ENCODE assay signal across 7 cellular contexts in genomic region chr1:28259935-28260802, GRCh38. TPM values are rescaled to one million over a fixed set of nuclear protein-coding genes. Genes with fewer than 3 reads are reported as not detected.
A peak's percentile ranks its signal among the peaks of the same experiment; 100 is the strongest.
DNase-seq lines count a peak whose midpoint lies in the region; ATAC-seq and TF ChIP-seq lines count a peak whose summit lies in the region.

No MANE protein-coding gene starts in this region.

- H3K79me2 ChIP-seq in KMS-11 (ENCODE audit: insufficient read depth, low read depth), result peaks cover 50% of the 10 kb centered on the region

- H3K27ac ChIP-seq in KMS-11 (no peak overlapping the region), ectodermal cell (ENCODE audit: insufficient read depth, low read depth, low read length, poor library complexity, severe bottlenecking) (peak overlapping the region; percentile 92), lower lobe of right lung (peak overlapping the region; percentile 86)

- H2AFZ ChIP-seq in KMS-11 (ENCODE audit: low read depth), result peak overlapping the region; percentile 82

- intact Hi-C loops in lower lobe of right lung (cut with DNase I), result no loop called here

- 0 to 1% methylated on average over 65 of the region's 66 CpGs for WGBS in ectodermal cell, 2 experiments

- H3K27me3 ChIP-seq in KMS-11 (ENCODE audit: insufficient read depth, low read depth) (no peaks in the 10 kb centered on the region), ectodermal cell (ENCODE audit: control insufficient read depth, insufficient read depth, low read length, poor library complexity, severe bottlenecking) (no peaks in the 10 kb centered on the region), lower lobe of right lung (ENCODE audit: low read depth) (no peaks in the 10 kb centered on the region)

- peak overlapping the region; percentile 78 for H3K4me3 ChIP-seq in KMS-11 (IDR thresholded peaks at IDR 0.05; ENCODE audit: insufficient read depth, low read depth, low read length)
- H3K4me3 ChIP-seq in WI38 (ENCODE audit: low read depth, low read length), result peak overlapping the region; percentile 97
- peak overlapping the region; percentile 97 for H3K4me3 ChIP-seq in ectodermal cell (ENCODE audit: insufficient read depth, low read depth, low read length)
- H3K4me3 ChIP-seq in lower lobe of right lung, result peak overlapping the region; percentile 93

- no peaks in the 10 kb centered on the region for H3K36me3 ChIP-seq in KMS-11 (ENCODE audit: insufficient read depth)
- H3K36me3 ChIP-seq in ectodermal cell (ENCODE audit: control insufficient read depth, insufficient read depth, low read length), result no peaks in the 10 kb centered on the region
- no peaks in the 10 kb centered on the region for H3K36me3 ChIP-seq in lower lobe of right lung

- DNase-seq in GM10266 (ENCODE audit: extremely low spot score) (peak; percentile 20), lower lobe of right lung (peak; percentile 79)
- peak; percentile 57 for DNase-seq in stimulated activated naive CD8-positive, alpha-beta T cell treated with anti-CD3 and anti-CD28 coated beads, Interleukin-15, Interleukin-2, amounts not matched to agents 100 U/mL and 50 U/mL, for 24 hours

- peak; percentile 77 to 84 for ATAC-seq in lower lobe of right lung
- no peak for ATAC-seq in stimulated activated naive CD8-positive, alpha-beta T cell treated with anti-CD3 and anti-CD28 coated beads, Interleukin-15, Interleukin-2, amounts not matched to agents 100 U/mL and 50 U/mL, for 24 hours
- ATAC-seq in GM21515 (IDR thresholded peaks at IDR 0.05; ENCODE audit: unreplicated experiment), result no peak

- no peak for TF ChIP-seq CTCF in GM10266 (IDR thresholded peaks at IDR 0.05; ENCODE audit: control insufficient read depth, insufficient read depth, low read depth, missing control alignments)
- no peak for TF ChIP-seq CTCF in KMS-11 (conservative IDR thresholded peaks at IDR 0.05; ENCODE audit: low read depth, low read length)
- TF ChIP-seq CTCF in WI38 (IDR thresholded peaks at IDR 0.05; ENCODE audit: low read depth, low read length), result no peak
- TF ChIP-seq CTCF in lower lobe of right lung (IDR thresholded peaks at IDR 0.05), result no peak

- peak overlapping the region; percentile 82 for H3K4me2 ChIP-seq in KMS-11

- H4K20me1 ChIP-seq in KMS-11 (ENCODE audit: insufficient read depth), result no peaks in the 10 kb centered on the region

- H3K9ac ChIP-seq in KMS-11, result peak overlapping the region; percentile 53

- no peaks in the 10 kb centered on the region for H3K9me3 ChIP-seq in ectodermal cell (ENCODE audit: control insufficient read depth, low read length)
- no peaks in the 10 kb centered on the region for H3K9me3 ChIP-seq in lower lobe of right lung

- H3K4me1 ChIP-seq in KMS-11 (ENCODE audit: low read depth, poor library complexity, severe bottlenecking) (peaks cover 46% of the 10 kb centered on the region), ectodermal cell (ENCODE audit: control insufficient read depth, insufficient read depth, low read length) (peaks cover 11% of the 10 kb centered on the region), lower lobe of right lung (peaks cover 44% of the 10 kb centered on the region)

RNA-seq across cellular contexts. Expression of gene SESN2, which starts 0.9 kb away (rescaled TPM):
- polyA plus RNA-seq in ectodermal cell (2013, experiment 1 of 4), result 18.4 TPM
- 19.7 TPM for polyA plus RNA-seq in ectodermal cell (2013, experiment 2 of 4)
- polyA plus RNA-seq in ectodermal cell (2013, experiment 3 of 4), result 14.4 TPM
- polyA plus RNA-seq in ectodermal cell (2013, experiment 4 of 4), result 17.9 TPM
- total RNA-seq in lower lobe of right lung, result 13.1 TPM

RNA-seq across cellular contexts. Expression of gene ATP5IF1, which starts 24.2 kb away (rescaled TPM):
- 221 TPM for polyA plus RNA-seq in ectodermal cell (2013, experiment 1 of 4)
- 196 TPM for polyA plus RNA-seq in ectodermal cell (2013, experiment 2 of 4)
- polyA plus RNA-seq in ectodermal cell (2013, experiment 3 of 4), result 259 TPM
- 311 TPM for polyA plus RNA-seq in ectodermal cell (2013, experiment 4 of 4)
- total RNA-seq in lower lobe of right lung, result 109 TPM

RNA-seq across cellular contexts. Expression of gene DNAJC8, which starts 27.3 kb away (rescaled TPM):
- 161 TPM for polyA plus RNA-seq in ectodermal cell (2013, experiment 1 of 4)
- 152 TPM for polyA plus RNA-seq in ectodermal cell (2013, experiment 2 of 4)
- polyA plus RNA-seq in ectodermal cell (2013, experiment 3 of 4), result 143 TPM
- 159 TPM for polyA plus RNA-seq in ectodermal cell (2013, experiment 4 of 4)
- total RNA-seq in lower lobe of right lung, result 68.9 TPM

Comparison
In these comparisons a context has a peak if more than half of its experiments do, and no peak if none do; other contexts are left out.
1. DNase-seq: peak in every context shown above with its lines; median percentile 79 in lower lobe of right lung; 57 in stimulated activated naive CD8-positive, alpha-beta T cell treated with anti-CD3 and anti-CD28 coated beads, Interleukin-15, Interleukin-2, amounts not matched to agents 100 U/mL and 50 U/mL, for 24 hours; 20 in GM10266.
2. ATAC-seq: peak in lower lobe of right lung (2 of 2); none in stimulated activated naive CD8-positive, alpha-beta T cell treated with anti-CD3 and anti-CD28 coated beads, Interleukin-15, Interleukin-2, amounts not matched to agents 100 U/mL and 50 U/mL, for 24 hours (single experiment) and GM21515 (single experiment).
3. Peak in every context shown above with its lines, with median percentiles within 50 percentile points of each other: H3K4me3 ChIP-seq.